8 cellular contexts compared by ENCODE assay signal in the genomic region with DNA sequence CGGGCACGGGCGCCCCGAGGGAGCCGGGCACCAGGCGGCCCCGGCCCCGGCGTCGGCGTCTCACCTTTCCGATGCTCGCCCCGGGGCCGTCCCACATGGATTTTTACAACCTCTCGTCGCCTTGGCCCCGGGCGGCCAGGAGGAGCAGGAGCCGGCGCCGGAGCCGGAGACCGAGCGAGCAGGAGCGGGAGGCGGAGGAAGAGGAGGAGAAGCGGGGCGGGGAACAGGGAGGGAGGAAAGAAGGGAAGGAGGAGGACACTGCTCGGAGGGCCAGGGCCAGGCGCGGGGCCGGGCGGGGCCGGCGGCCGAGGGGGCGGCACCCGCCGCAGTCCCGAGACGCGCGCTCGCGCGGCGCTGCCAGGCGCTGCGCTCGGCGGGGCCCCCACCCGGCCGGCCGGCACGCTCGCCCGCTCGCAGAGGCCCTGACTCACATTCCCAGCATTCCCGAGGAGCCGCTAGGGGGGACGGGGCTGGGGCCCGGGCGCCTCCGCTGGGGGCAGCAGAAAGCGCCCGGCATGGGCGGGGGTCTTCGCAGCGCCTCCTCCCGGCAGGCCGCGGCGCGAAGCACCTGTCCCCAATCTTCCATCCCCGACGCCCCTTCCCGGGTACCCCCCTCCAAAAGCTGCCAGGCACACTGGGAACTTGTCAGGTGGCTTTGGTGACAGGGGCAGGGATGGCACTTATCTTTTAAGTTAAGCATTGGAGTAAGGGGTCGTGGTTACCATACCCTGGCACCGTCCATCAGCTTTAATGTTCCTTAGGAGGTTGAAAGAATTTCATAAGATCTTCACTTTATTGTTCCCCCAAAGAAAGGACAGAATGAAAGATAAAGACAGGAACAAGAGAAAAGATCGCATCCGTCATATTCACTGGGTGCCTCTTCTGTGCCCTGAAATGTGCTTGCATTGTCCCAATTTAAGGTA. TPM values are rescaled to one million over a fixed set of nuclear protein-coding genes. Genes with fewer than 3 reads are reported as not detected.
DNase-seq lines count a peak whose midpoint lies in the region; ATAC-seq and TF ChIP-seq lines count a peak whose summit lies in the region.

ERC2 (minus strand) TSS at position 284 of the 923 bp plus-strand sequence.

- peak; percentile 32; the same call in 1 of the 2 replicates for TF ChIP-seq CTCF in PC-3 (conservative IDR thresholded peaks at IDR 0.05; ENCODE audit: low read depth, low read length)
- no peak for TF ChIP-seq CTCF in lower lobe of right lung (IDR thresholded peaks at IDR 0.05)

- POLR2A ChIA-PET in PC-3 (lab: Charles Lee; ENCODE audit: unreplicated experiment): no interaction called here

- H3K27ac ChIP-seq in PC-3 (ENCODE audit: low read length) (no peak within 1 kb of the TSS), ectodermal cell (ENCODE audit: insufficient read depth, low read depth, low read length, poor library complexity, severe bottlenecking) (peak within 1 kb of the TSS; percentile 50), lower lobe of right lung (no peak within 1 kb of the TSS), temporal lobe (ENCODE audit: low read depth, low read length) (no peak within 1 kb of the TSS)

- H3F3A ChIP-seq in PC-3 (ENCODE audit: low read length, unreplicated experiment): no peaks in the 10 kb centered on the region

- peak within 1 kb of the TSS; percentile 61 for H2AFZ ChIP-seq in PC-3 (ENCODE audit: low read length)

- no peaks in the 10 kb centered on the region for H3K4me1 Mint-ChIP-seq in activated CD8-positive, alpha-beta memory T cell treated with anti-CD3 and anti-CD28 coated beads, Interleukin-2, amount 10 ng/mL, durations not matched to agents 7 days and 5 days

- H4K20me1 ChIP-seq in PC-3 (ENCODE audit: low read length): no peaks in the 10 kb centered on the region

- H3K9me3 ChIP-seq in PC-3 (ENCODE audit: low read length) (no peaks in the 10 kb centered on the region), ectodermal cell (ENCODE audit: control insufficient read depth, low read length) (no peaks in the 10 kb centered on the region), lower lobe of right lung (no peaks in the 10 kb centered on the region)

- ATAC-seq in activated CD8-positive, alpha-beta memory T cell treated with anti-CD3 and anti-CD28 coated beads, Interleukin-2, amount 10 ng/mL, durations not matched to agents 7 days and 5 days: no peak
- ATAC-seq in PC-3 (peak; percentile 73), lower lobe of right lung (peak; percentile 88 to 90), HG02852 (IDR thresholded peaks at IDR 0.05; ENCODE audit: unreplicated experiment) (no peak)

- H3K4me3 ChIP-seq in PC-3 (ENCODE audit: low read length) (peak within 1 kb of the TSS; percentile 61), ectodermal cell (ENCODE audit: insufficient read depth, low read depth, low read length) (peak within 1 kb of the TSS; percentile 76), lower lobe of right lung (peak within 1 kb of the TSS; percentile 54)

- no peaks in the 10 kb centered on the region for H3K4me1 ChIP-seq in PC-3 (ENCODE audit: insufficient read depth, low read length)
- H3K4me1 ChIP-seq in ectodermal cell (ENCODE audit: control insufficient read depth, insufficient read depth, low read length): no peaks in the 10 kb centered on the region
- H3K4me1 ChIP-seq in lower lobe of right lung: no peaks in the 10 kb centered on the region

- H3K9me3 Mint-ChIP-seq in activated CD8-positive, alpha-beta memory T cell treated with anti-CD3 and anti-CD28 coated beads, Interleukin-2, amount 10 ng/mL, durations not matched to agents 7 days and 5 days (ENCODE audit: low read depth): no peaks in the 10 kb centered on the region

- intact Hi-C loops in PC-3 (cut with micrococcal nuclease) (no loop called here), lower lobe of right lung (cut with DNase I) (no loop called here)

- H3K27ac Mint-ChIP-seq in activated CD8-positive, alpha-beta memory T cell treated with anti-CD3 and anti-CD28 coated beads, Interleukin-2, amount 10 ng/mL, durations not matched to agents 7 days and 5 days: no peak within 1 kb of the TSS

- H3K4me2 ChIP-seq in PC-3 (ENCODE audit: low read length): peak within 1 kb of the TSS; percentile 73

- no TSS peak for BruUV-seq in PC-3 (replicated peaks; lab: Mats Ljungman, UMichigan)

- no peaks in the 10 kb centered on the region for H3K36me3 ChIP-seq in PC-3 (ENCODE audit: low read depth, low read length)
- no peaks in the 10 kb centered on the region for H3K36me3 ChIP-seq in ectodermal cell (ENCODE audit: control insufficient read depth, insufficient read depth, low read length)
- H3K36me3 ChIP-seq in lower lobe of right lung: no peaks in the 10 kb centered on the region

- H3K79me2 ChIP-seq in PC-3 (ENCODE audit: low read length): no peaks in the 10 kb centered on the region

- peak within 1 kb of the TSS; percentile 50 for H3K4me3 Mint-ChIP-seq in activated CD8-positive, alpha-beta memory T cell treated with anti-CD3 and anti-CD28 coated beads, Interleukin-2, amount 10 ng/mL, durations not matched to agents 7 days and 5 days

- CTCF ChIA-PET in activated CD8-positive, alpha-beta memory T cell treated with anti-CD3 and anti-CD28 coated beads, Interleukin-2, amount 10 ng/mL, durations not matched to agents 7 days and 5 days (lab: Charles Lee): no interaction called here
- CTCF ChIA-PET in PC-3 (lab: Charles Lee): no interaction called here

- H3K9me2 ChIP-seq in PC-3 (replicated peaks; ENCODE audit: low read length): no peaks in the 10 kb centered on the region; the same call in 1 of the 2 replicates

- peaks cover 68% of the 10 kb centered on the region for H3K27me3 Mint-ChIP-seq in activated CD8-positive, alpha-beta memory T cell treated with anti-CD3 and anti-CD28 coated beads, Interleukin-2, amount 10 ng/mL, durations not matched to agents 7 days and 5 days

- 5% methylated on average over 82 of the region's 82 CpGs for WGBS in ectodermal cell, 2 experiments

- H3K27me3 ChIP-seq in PC-3 (ENCODE audit: low read length) (peaks cover 31% of the 10 kb centered on the region), ectodermal cell (ENCODE audit: control insufficient read depth, insufficient read depth, low read length, poor library complexity, severe bottlenecking) (no peaks in the 10 kb centered on the region), lower lobe of right lung (ENCODE audit: low read depth) (peaks cover 40% of the 10 kb centered on the region)

- H3K9ac ChIP-seq in PC-3 (ENCODE audit: low read length): no peak within 1 kb of the TSS

- H3K36me3 Mint-ChIP-seq in activated CD8-positive, alpha-beta memory T cell treated with anti-CD3 and anti-CD28 coated beads, Interleukin-2, amount 10 ng/mL, durations not matched to agents 7 days and 5 days: no peaks in the 10 kb centered on the region

- no peak for DNase-seq in activated CD8-positive, alpha-beta memory T cell treated with anti-CD3 and anti-CD28 coated beads, Interleukin-2, amount 10 ng/mL, durations not matched to agents 7 days and 5 days
- no peak for DNase-seq in activated CD8-positive, alpha-beta memory T cell treated with anti-CD3 and anti-CD28 coated beads for 24 hours
- peak; percentile 42 for DNase-seq in PC-3
- DNase-seq in lower lobe of right lung: peak; percentile 47
- no peak for DNase-seq in inferior parietal cortex (ENCODE audit: extremely low spot score)

RNA-seq across cellular contexts. Expression of gene ERC2, which starts in this region (rescaled TPM):
- total RNA-seq in activated CD8-positive, alpha-beta memory T cell treated with anti-CD3 and anti-CD28 coated beads, Interleukin-2, amount 10 ng/mL, durations not matched to agents 7 days and 5 days: not detected
- total RNA-seq in PC-3 (2014; rRNA removed) (0.77 and 3.3 TPM in 2 replicates), lower lobe of right lung (1.5 TPM), temporal lobe (58.3 TPM)
- polyA plus RNA-seq in ectodermal cell (2013, experiment 1 of 4): 10.3 TPM
- polyA plus RNA-seq in ectodermal cell (2013, experiment 2 of 4): 10.7 TPM
- 7.2 TPM for polyA plus RNA-seq in ectodermal cell (2013, experiment 3 of 4)
- 9.8 TPM for polyA plus RNA-seq in ectodermal cell (2013, experiment 4 of 4)

Comparison
In these comparisons a context has a peak if more than half of its experiments do, and no peak if none do; other contexts are left out.
1. RNA of gene ERC2 (total RNA-seq): 58.3 TPM in temporal lobe (single experiment); 1.5 TPM in lower lobe of right lung (single experiment), 0.77 to 3.3 TPM in PC-3 and not detected in activated CD8-positive, alpha-beta memory T cell treated with anti-CD3 and anti-CD28 coated beads, Interleukin-2, amount 10 ng/mL, durations not matched to agents 7 days and 5 days; every median in the first group is over 10 times any median in the second.
2. ATAC-seq: peak in PC-3 (single experiment) and lower lobe of right lung (2 of 2); none in activated CD8-positive, alpha-beta memory T cell treated with anti-CD3 and anti-CD28 coated beads, Interleukin-2, amount 10 ng/mL, durations not matched to agents 7 days and 5 days (single experiment) and HG02852 (single experiment).
3. DNase-seq: peak in PC-3 (single experiment) and lower lobe of right lung (single experiment); none in activated CD8-positive, alpha-beta memory T cell treated with anti-CD3 and anti-CD28 coated beads, Interleukin-2, amount 10 ng/mL, durations not matched to agents 7 days and 5 days (single experiment), activated CD8-positive, alpha-beta memory T cell treated with anti-CD3 and anti-CD28 coated beads for 24 hours (single experiment) and inferior parietal cortex (single experiment).
4. Peak in every context shown above with its lines, with median percentiles within 50 percentile points of each other: H3K4me3 ChIP-seq.